Comparison of ENCODE assay signal across 2 cellular contexts in genomic region chr20:43034981-43035724, GRCh38.
TF ChIP-seq lines count a peak whose summit lies in the region.

No MANE protein-coding gene starts in this region.

TF ChIP-seq in HepG2, 621 proteins besides CTCF, POLR2A, EP300 and RAD21 (continued from another document and continues in another):
- no peak for TF ChIP-seq ZNF496 (CRISPR knock-in tag; IDR thresholded peaks at IDR 0.05; ENCODE audit: insufficient replicate concordance)
- TF ChIP-seq FOXP4 (CRISPR knock-in tag; IDR thresholded peaks at IDR 0.05): 0 out of 2 replicates have a peak, but pooled peaks have one; percentile 17
- no peak for TF ChIP-seq KAT8 (CRISPR knock-in tag; IDR thresholded peaks at IDR 0.05)
- TF ChIP-seq ZNF614 (CRISPR knock-in tag; IDR thresholded peaks at IDR 0.05; ENCODE audit: borderline replicate concordance): no peak
- TF ChIP-seq, protein P1, sequence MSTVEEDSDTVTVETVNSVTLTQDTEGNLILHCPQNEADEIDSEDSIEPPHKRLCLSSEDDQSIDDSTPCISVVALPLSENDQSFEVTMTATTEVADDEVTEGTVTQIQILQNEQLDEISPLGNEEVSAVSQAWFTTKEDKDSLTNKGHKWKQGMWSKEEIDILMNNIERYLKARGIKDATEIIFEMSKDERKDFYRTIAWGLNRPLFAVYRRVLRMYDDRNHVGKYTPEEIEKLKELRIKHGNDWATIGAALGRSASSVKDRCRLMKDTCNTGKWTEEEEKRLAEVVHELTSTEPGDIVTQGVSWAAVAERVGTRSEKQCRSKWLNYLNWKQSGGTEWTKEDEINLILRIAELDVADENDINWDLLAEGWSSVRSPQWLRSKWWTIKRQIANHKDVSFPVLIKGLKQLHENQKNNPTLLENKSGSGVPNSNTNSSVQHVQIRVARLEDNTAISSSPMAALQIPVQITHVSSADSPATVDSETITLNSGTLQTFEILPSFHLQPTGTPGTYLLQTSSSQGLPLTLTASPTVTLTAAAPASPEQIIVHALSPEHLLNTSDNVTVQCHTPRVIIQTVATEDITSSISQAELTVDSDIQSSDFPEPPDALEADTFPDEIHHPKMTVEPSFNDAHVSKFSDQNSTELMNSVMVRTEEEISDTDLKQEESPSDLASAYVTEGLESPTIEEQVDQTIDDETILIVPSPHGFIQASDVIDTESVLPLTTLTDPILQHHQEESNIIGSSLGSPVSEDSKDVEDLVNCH (CRISPR knock-in tag; IDR thresholded peaks at IDR 0.05): no peak
- TF ChIP-seq SOX13 (IDR thresholded peaks at IDR 0.05): no peak
- 0 out of 4 replicates have a peak, but pooled peaks of 1 of the 2 experiments have one; percentile 20 for TF ChIP-seq SOX13 (CRISPR knock-in tag; conservative IDR thresholded peaks at IDR 0.05 in 1 of 2, IDR thresholded peaks at IDR 0.05 in 1 of 2)
- 0 out of 2 replicates have a peak, but pooled peaks have one; percentile 15 for TF ChIP-seq POGZ (CRISPR knock-in tag; IDR thresholded peaks at IDR 0.05)
- no peak for TF ChIP-seq TAF15 (IDR thresholded peaks at IDR 0.05; ENCODE audit: low read depth, low read length, poor library complexity, severe bottlenecking)
- no peak for TF ChIP-seq ZSCAN31 (CRISPR knock-in tag; IDR thresholded peaks at IDR 0.05; ENCODE audit: low read depth)
- TF ChIP-seq, protein P2, sequence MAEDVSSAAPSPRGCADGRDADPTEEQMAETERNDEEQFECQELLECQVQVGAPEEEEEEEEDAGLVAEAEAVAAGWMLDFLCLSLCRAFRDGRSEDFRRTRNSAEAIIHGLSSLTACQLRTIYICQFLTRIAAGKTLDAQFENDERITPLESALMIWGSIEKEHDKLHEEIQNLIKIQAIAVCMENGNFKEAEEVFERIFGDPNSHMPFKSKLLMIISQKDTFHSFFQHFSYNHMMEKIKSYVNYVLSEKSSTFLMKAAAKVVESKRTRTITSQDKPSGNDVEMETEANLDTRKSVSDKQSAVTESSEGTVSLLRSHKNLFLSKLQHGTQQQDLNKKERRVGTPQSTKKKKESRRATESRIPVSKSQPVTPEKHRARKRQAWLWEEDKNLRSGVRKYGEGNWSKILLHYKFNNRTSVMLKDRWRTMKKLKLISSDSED (CRISPR knock-in tag; IDR thresholded peaks at IDR 0.05): no peak

TF ChIP-seq in K562, 482 proteins besides CTCF, POLR2A, EP300 and RAD21 (continued from another document):
- TF ChIP-seq, protein P3, sequence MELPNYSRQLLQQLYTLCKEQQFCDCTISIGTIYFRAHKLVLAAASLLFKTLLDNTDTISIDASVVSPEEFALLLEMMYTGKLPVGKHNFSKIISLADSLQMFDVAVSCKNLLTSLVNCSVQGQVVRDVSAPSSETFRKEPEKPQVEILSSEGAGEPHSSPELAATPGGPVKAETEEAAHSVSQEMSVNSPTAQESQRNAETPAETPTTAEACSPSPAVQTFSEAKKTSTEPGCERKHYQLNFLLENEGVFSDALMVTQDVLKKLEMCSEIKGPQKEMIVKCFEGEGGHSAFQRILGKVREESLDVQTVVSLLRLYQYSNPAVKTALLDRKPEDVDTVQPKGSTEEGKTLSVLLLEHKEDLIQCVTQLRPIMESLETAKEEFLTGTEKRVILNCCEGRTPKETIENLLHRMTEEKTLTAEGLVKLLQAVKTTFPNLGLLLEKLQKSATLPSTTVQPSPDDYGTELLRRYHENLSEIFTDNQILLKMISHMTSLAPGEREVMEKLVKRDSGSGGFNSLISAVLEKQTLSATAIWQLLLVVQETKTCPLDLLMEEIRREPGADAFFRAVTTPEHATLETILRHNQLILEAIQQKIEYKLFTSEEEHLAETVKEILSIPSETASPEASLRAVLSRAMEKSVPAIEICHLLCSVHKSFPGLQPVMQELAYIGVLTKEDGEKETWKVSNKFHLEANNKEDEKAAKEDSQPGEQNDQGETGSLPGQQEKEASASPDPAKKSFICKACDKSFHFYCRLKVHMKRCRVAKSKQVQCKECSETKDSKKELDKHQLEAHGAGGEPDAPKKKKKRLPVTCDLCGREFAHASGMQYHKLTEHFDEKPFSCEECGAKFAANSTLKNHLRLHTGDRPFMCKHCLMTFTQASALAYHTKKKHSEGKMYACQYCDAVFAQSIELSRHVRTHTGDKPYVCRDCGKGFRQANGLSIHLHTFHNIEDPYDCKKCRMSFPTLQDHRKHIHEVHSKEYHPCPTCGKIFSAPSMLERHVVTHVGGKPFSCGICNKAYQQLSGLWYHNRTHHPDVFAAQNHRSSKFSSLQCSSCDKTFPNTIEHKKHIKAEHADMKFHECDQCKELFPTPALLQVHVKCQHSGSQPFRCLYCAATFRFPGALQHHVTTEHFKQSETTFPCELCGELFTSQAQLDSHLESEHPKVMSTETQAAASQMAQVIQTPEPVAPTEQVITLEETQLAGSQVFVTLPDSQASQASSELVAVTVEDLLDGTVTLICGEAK (IDR thresholded peaks at IDR 0.05): peak; percentile 52; the same call in 1 of the 2 replicates
- TF ChIP-seq, protein P3 (CRISPR knock-in tag; IDR thresholded peaks at IDR 0.05): no peak
